In genomic region chr1:241848680-241849344, GRCh38 we compare ENCODE assay signal across 8 cellular contexts. TPM values are rescaled to one million over a fixed set of nuclear protein-coding genes. Genes with fewer than 3 reads are reported as not detected.
DNase-seq lines count a peak whose midpoint lies in the region; ATAC-seq, FAIRE-seq and TF ChIP-seq lines count a peak whose summit lies in the region.

No MANE protein-coding gene starts in this region.

- no peaks in the 10 kb centered on the region for H3K27me3 ChIP-seq in BE2C

- peaks cover 3% of the 10 kb centered on the region; the same call in 1 of the 2 replicates for H3K4me1 ChIP-seq in BE2C

- no peak for DNase-seq in BE2C
- DNase-seq in T-helper 2 cell treated with Interferon-gamma antibody and Interleukin-4, amounts not matched to agents 5 μg/mL and 100 μg/mL, for 36 hours (ENCODE audit: low spot score), result no peak
- no peak for DNase-seq in immature natural killer cell
- no peak for DNase-seq in DMS114 treated with DMSO at 0.1 percent for 48 hours (lab: John Stamatoyannopoulos, UW; ENCODE audit: unreplicated experiment)
- no peak for DNase-seq in frontal cortex (ENCODE audit: low spot score in 2 of 2)

- no peak for TF ChIP-seq CTCF in BE2C (IDR thresholded peaks at IDR 0.05; ENCODE audit: low read depth, low read length)

- no peaks in the 10 kb centered on the region for H3K9me3 ChIP-seq in BE2C

- peaks cover 25% of the 10 kb centered on the region for H3K36me3 Mint-ChIP-seq in T-helper 2 cell treated with Interferon-gamma antibody and Interleukin-4, amounts not matched to agents 5 μg/mL and 100 μg/mL, for 36 hours (ENCODE audit: low read depth)
- peaks cover 0 to 4% (median 0%) of the 10 kb centered on the region in 3 donors for H3K36me3 Mint-ChIP-seq in immature natural killer cell

- no peaks in the 10 kb centered on the region for H3K9me3 Mint-ChIP-seq in T-helper 2 cell treated with Interferon-gamma antibody and Interleukin-4, amounts not matched to agents 5 μg/mL and 100 μg/mL, for 36 hours
- no peaks in the 10 kb centered on the region for H3K9me3 Mint-ChIP-seq in immature natural killer cell

- no peak for FAIRE-seq in frontal cortex (lab: Jason Lieb, UNC)

- peak overlapping the region; percentile 98 for H3K27ac Mint-ChIP-seq in T-helper 2 cell treated with Interferon-gamma antibody and Interleukin-4, amounts not matched to agents 5 μg/mL and 100 μg/mL, for 36 hours
- peak overlapping the region; percentile 84 to 99 (median 98) for H3K27ac Mint-ChIP-seq in immature natural killer cell

- peak overlapping the region; percentile 97 for H3K4me3 ChIP-seq in BE2C (ENCODE audit: low read depth, low read length)

- peaks cover 27% of the 10 kb centered on the region for H3K4me1 Mint-ChIP-seq in T-helper 2 cell treated with Interferon-gamma antibody and Interleukin-4, amounts not matched to agents 5 μg/mL and 100 μg/mL, for 36 hours (ENCODE audit: low read depth)
- peaks cover 21% of the 10 kb centered on the region in 2 donors for H3K4me1 Mint-ChIP-seq in immature natural killer cell

- ATAC-seq in GM21576 (IDR thresholded peaks at IDR 0.05; ENCODE audit: unreplicated experiment) (peak; percentile 4), GM19324 (IDR thresholded peaks at IDR 0.05; ENCODE audit: low FRiP score, unreplicated experiment) (no peak), GM18519 (IDR thresholded peaks at IDR 0.05; ENCODE audit: low FRiP score, unreplicated experiment) (no peak)

- peaks cover 41% of the 10 kb centered on the region for H3K36me3 ChIP-seq in BE2C

- H3K4me3 Mint-ChIP-seq in T-helper 2 cell treated with Interferon-gamma antibody and Interleukin-4, amounts not matched to agents 5 μg/mL and 100 μg/mL, for 36 hours, result peak overlapping the region; percentile 95
- peak overlapping the region; percentile 95 to 98 (median 98) for H3K4me3 Mint-ChIP-seq in immature natural killer cell

- H3K27me3 Mint-ChIP-seq in T-helper 2 cell treated with Interferon-gamma antibody and Interleukin-4, amounts not matched to agents 5 μg/mL and 100 μg/mL, for 36 hours (ENCODE audit: low read depth), result no peaks in the 10 kb centered on the region
- peaks cover 4 to 6% (median 4%) of the 10 kb centered on the region in 3 donors for H3K27me3 Mint-ChIP-seq in immature natural killer cell (ENCODE audit: low read depth in 3 of 3)

RNA-seq across cellular contexts. Expression of gene EXO1, which starts 0.8 kb away (rescaled TPM):
- polyA plus RNA-seq in BE2C (2012; ENCODE audit: insufficient read depth, insufficient read length, low read depth), result 6.9 TPM
- polyA plus RNA-seq in immature natural killer cell, result under 1 TPM in 2 of 3 donors, not detected in 1; 0.49 to 0.63 TPM
- total RNA-seq in frontal cortex, result 3.3 TPM
